ENCODE assay signal across 1 cellular context in the genomic region with DNA sequence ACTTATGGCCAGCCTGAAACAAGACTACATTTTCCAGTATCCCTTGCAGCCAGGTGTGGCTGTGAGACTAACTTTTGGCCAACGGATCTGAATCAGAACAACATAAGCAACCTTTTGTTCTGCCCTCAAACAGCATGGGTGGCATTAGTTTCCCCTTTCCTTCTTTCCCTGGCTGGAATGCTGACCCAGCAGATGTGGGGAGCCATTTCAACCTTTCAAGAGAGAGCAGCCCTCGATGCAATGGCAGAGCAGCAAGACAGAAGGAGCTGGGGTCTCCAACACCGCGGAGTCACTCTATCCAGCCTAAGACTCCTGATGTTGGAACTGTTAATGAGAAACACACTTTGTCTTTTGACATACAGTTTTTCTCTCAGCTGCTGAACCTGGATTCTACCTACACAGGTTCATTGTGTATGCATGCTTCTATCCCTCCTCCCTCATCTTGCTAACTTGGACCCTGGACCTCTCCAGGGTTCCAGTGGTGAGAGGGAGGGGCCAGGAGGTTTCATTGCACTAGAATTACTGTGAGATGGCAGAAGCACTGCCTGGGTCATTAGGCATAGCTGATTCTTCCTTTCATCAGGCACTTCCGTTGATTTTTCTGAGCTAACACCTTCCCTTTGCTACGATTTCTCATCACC.
TF ChIP-seq lines count a peak whose summit lies in the region.

No MANE protein-coding gene starts in this region.

TF ChIP-seq in IMR-90, 13 proteins besides CTCF, POLR2A, EP300 and RAD21 (continued from another document):
- TF ChIP-seq RFX5 (IDR thresholded peaks at IDR 0.05; ENCODE audit: low read depth, low read length) = no peak
- TF ChIP-seq CEBPB (IDR thresholded peaks at IDR 0.05; ENCODE audit: low read depth, low read length) = no peak
- no peak for TF ChIP-seq ELK1 (IDR thresholded peaks at IDR 0.05; ENCODE audit: borderline replicate concordance, low read depth, low read length)
